13 cellular contexts compared by ENCODE assay signal in genomic region chr9:33137271-33137670, GRCh38. TPM values are rescaled to one million over a fixed set of nuclear protein-coding genes. Genes with fewer than 3 reads are reported as not detected.
DNase-seq lines count a peak whose midpoint lies in the region; ATAC-seq and TF ChIP-seq lines count a peak whose summit lies in the region.
"Had no signal": no experiment of that assay in that cellular context is flagged by ENCODE, and none has a peak within 500 bp of the region (broad histone marks: within the 10 kb centered on the region; RNA-seq: fewer than 3 reads in every experiment).

No MANE protein-coding gene starts in this region.

- BruUV-seq in OCI-LY7 (replicated peaks; lab: Mats Ljungman, UMichigan) = no TSS peak

- peak overlapping the region in 1 of 3 donors; percentile 19 for H3K9ac ChIP-seq in skeletal muscle tissue (ENCODE audit: low read depth in 1 of 3, low read length in 3 of 3)

- no peak overlapping the region for H2AFZ ChIP-seq in OCI-LY7 (ENCODE audit: low read length)

- no peak for TF ChIP-seq CTCF in OCI-LY7 (conservative IDR thresholded peaks at IDR 0.05; ENCODE audit: low read length)

- H3K36me3 ChIP-seq in OCI-LY7 (ENCODE audit: insufficient read depth, low read length) (peaks cover 10% of the 10 kb centered on the region), skeletal muscle tissue (ENCODE audit: control insufficient read depth in 3 of 3, insufficient read depth in 3 of 3, low read length in 3 of 3) (peaks cover 4 to 20% (median 7%) of the 10 kb centered on the region in 3 donors)

- H3K9me3 ChIP-seq in OCI-LY7 (ENCODE audit: low read length) (no peaks in the 10 kb centered on the region), skeletal muscle tissue (ENCODE audit: control insufficient read depth in 3 of 3, low read length in 3 of 3) (no peaks in the 10 kb centered on the region)

- POLR2A ChIA-PET in OCI-LY7 (lab: Charles Lee) = interaction anchor here (0.7 to 1.5 kb wide), 5 partner anchors 11 to 106 kb away, joined by 3 to 5 read pairs (median 3); no protein-coding TSS in a partner anchor

- no peak overlapping the region for H3K4me3 ChIP-seq in OCI-LY7 (ENCODE audit: low read depth, low read length, poor library complexity, severe bottlenecking)
- H3K4me3 ChIP-seq in skeletal muscle tissue (ENCODE audit: low read length in 3 of 3) = no peak overlapping the region
- H3K4me3 ChIP-seq: K562 had no signal

- peak overlapping the region; percentile 47 for H3K4me2 ChIP-seq in OCI-LY7 (ENCODE audit: low read length)

- no peaks in the 10 kb centered on the region for H3K27me3 ChIP-seq in skeletal muscle tissue (ENCODE audit: control insufficient read depth in 3 of 3, insufficient read depth in 3 of 3, low read length in 3 of 3)

- ATAC-seq in activated T-cell treated with anti-CD3 and anti-CD28 coated beads, Interleukin-2, amount 50 U/mL, for 4 hours = no peak
- ATAC-seq in HG03159 (IDR thresholded peaks at IDR 0.05; ENCODE audit: unreplicated experiment) = no peak
- ATAC-seq: K562, SK-N-SH treated with all-trans-retinoic acid at 6 μM for 48 hours had no signal

- no peak for DNase-seq in activated T-cell treated with anti-CD3 and anti-CD28 coated beads, Interleukin-2, amount 50 U/mL, for 4 hours
- no peak for DNase-seq in activated T-cell treated with anti-CD3 and anti-CD28 coated beads for 4 hours
- no peak for DNase-seq in OCI-LY7 (ENCODE audit: low spot score)
- no peak for DNase-seq in epithelial cell of prostate (ENCODE audit: low read depth, low spot score)
- no peak for DNase-seq in NOMO-1 treated with dmso at 0.1 percent for 144 hours (lab: John Stamatoyannopoulos, UW; ENCODE audit: unreplicated experiment)
- no peak for DNase-seq in NCI-H187 treated with DMSO at 0.1 percent for 48 hours (lab: John Stamatoyannopoulos, UW)
- DNase-seq: activated CD4-positive, alpha-beta T cell treated with anti-CD3 and anti-CD28 coated beads for 4 hours; DND-41; NCI-H146 had no signal

- H3K79me2 ChIP-seq in OCI-LY7 (ENCODE audit: insufficient read depth, low read depth, low read length) = peaks cover 18% of the 10 kb centered on the region; the same call in 1 of the 2 replicates

- no peaks in the 10 kb centered on the region for H4K20me1 ChIP-seq in OCI-LY7 (ENCODE audit: insufficient read depth, low read length)

- H3K27ac ChIP-seq in OCI-LY7 (ENCODE audit: low read depth, low read length, poor library complexity, severe bottlenecking) (peak overlapping the region; percentile 6), epithelial cell of prostate (peak overlapping the region; percentile 8), skeletal muscle tissue (ENCODE audit: low read depth, low read length) (peak overlapping the region; percentile 3)

- peak overlapping the region; percentile 47 for H3K4me3 Mint-ChIP-seq in activated T-cell treated with anti-CD3 and anti-CD28 coated beads, Interleukin-2, amount 50 U/mL, for 4 hours

- peaks cover 28% of the 10 kb centered on the region for H3K36me3 Mint-ChIP-seq in activated T-cell treated with anti-CD3 and anti-CD28 coated beads, Interleukin-2, amount 50 U/mL, for 4 hours (ENCODE audit: insufficient read depth)

- no peaks in the 10 kb centered on the region for H3K9me3 Mint-ChIP-seq in activated T-cell treated with anti-CD3 and anti-CD28 coated beads, Interleukin-2, amount 50 U/mL, for 4 hours

- H3K4me1 Mint-ChIP-seq in activated T-cell treated with anti-CD3 and anti-CD28 coated beads, Interleukin-2, amount 50 U/mL, for 4 hours (ENCODE audit: low read depth) = peaks cover 76% of the 10 kb centered on the region

- intact Hi-C loops in OCI-LY7 (cut with micrococcal nuclease; ENCODE audit: unreplicated experiment) = loop anchor here (2.0 kb wide), 1 partner anchor 30 kb away; the partner anchor contains the start of gene B4GALT1

- H3K4me1 ChIP-seq in OCI-LY7 (ENCODE audit: insufficient read depth, low read length, poor library complexity, severe bottlenecking) = peaks cover 40% of the 10 kb centered on the region
- H3K4me1 ChIP-seq in skeletal muscle tissue (ENCODE audit: control insufficient read depth in 3 of 3, insufficient read depth in 3 of 3, low read length in 3 of 3) = peaks cover 70 to 80% (median 74%) of the 10 kb centered on the region in 3 donors

- CTCF ChIA-PET in OCI-LY7 (lab: Charles Lee; ENCODE audit: unreplicated experiment) = no interaction called here

- H3K27me3 Mint-ChIP-seq in activated T-cell treated with anti-CD3 and anti-CD28 coated beads, Interleukin-2, amount 50 U/mL, for 4 hours (ENCODE audit: low read depth) = no peaks in the 10 kb centered on the region

- no peaks in the 10 kb centered on the region for H3K9me2 ChIP-seq in OCI-LY7 (ENCODE audit: insufficient read depth, low read length)

RNA-seq across cellular contexts. Expression of gene B4GALT1, which starts 29.9 kb away (rescaled TPM):
- total RNA-seq in activated T-cell treated with anti-CD3 and anti-CD28 coated beads, Interleukin-2, amount 50 U/mL, for 4 hours = 10 to 100 TPM; 30.2 to 43.4 (median 32.0) TPM
- 8.1 and 12.8 TPM in 2 replicates for total RNA-seq in OCI-LY7 (2014; rRNA removed; shearing (Covaris generic))
- total RNA-seq in OCI-LY7 (2022) (38.7 and 43.7 TPM in 2 replicates), skeletal muscle tissue (14.1 TPM)
